In the genomic region with DNA sequence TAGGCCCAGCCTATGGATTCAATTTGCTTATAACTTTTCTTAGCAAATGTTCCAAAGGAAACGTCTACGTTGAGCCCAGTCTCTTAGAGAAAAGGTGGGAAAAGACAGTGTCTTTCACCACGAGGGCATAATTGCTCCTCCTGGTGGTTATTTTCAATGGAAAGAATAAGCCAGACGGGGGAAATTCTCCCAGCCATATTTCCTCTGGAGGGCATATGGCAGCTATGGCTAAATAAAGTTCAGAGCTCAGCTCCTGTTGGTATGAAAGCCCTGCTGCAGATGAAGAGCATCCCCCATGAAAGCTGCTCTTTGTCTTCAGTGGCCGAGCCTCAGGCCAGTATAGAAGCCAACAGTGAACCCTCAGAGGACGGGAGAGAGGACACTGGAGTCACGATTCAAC, we compare ENCODE assay signal across 1 cellular context.
TF ChIP-seq lines count a peak whose summit lies in the region.

No MANE protein-coding gene starts in this region.

TF ChIP-seq in HCT116, 20 proteins besides CTCF, POLR2A, EP300 and RAD21 (continued from another document):
- no peak for TF ChIP-seq REST (IDR thresholded peaks at IDR 0.05; ENCODE audit: low read depth)
- no peak for TF ChIP-seq EGR1 (IDR thresholded peaks at IDR 0.05; ENCODE audit: low read depth)
- no peak for TF ChIP-seq SIN3A (IDR thresholded peaks at IDR 0.05; ENCODE audit: low read depth)
- no peak for TF ChIP-seq YY1 (IDR thresholded peaks at IDR 0.05; ENCODE audit: extremely low read depth, insufficient replicate concordance, low read depth, low read length)
- TF ChIP-seq JUND (IDR thresholded peaks at IDR 0.05) = no peak
- TF ChIP-seq CBX3 (IDR thresholded peaks at IDR 0.05; ENCODE audit: low read depth) = no peak
- TF ChIP-seq, protein P1, sequence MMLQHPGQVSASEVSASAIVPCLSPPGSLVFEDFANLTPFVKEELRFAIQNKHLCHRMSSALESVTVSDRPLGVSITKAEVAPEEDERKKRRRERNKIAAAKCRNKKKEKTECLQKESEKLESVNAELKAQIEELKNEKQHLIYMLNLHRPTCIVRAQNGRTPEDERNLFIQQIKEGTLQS (IDR thresholded peaks at IDR 0.05) = no peak
- TF ChIP-seq EZH2 (IDR thresholded peaks at IDR 0.05) = no peak
- TF ChIP-seq CEBPB (IDR thresholded peaks at IDR 0.05; ENCODE audit: low read depth) = no peak
